In the genomic region with DNA sequence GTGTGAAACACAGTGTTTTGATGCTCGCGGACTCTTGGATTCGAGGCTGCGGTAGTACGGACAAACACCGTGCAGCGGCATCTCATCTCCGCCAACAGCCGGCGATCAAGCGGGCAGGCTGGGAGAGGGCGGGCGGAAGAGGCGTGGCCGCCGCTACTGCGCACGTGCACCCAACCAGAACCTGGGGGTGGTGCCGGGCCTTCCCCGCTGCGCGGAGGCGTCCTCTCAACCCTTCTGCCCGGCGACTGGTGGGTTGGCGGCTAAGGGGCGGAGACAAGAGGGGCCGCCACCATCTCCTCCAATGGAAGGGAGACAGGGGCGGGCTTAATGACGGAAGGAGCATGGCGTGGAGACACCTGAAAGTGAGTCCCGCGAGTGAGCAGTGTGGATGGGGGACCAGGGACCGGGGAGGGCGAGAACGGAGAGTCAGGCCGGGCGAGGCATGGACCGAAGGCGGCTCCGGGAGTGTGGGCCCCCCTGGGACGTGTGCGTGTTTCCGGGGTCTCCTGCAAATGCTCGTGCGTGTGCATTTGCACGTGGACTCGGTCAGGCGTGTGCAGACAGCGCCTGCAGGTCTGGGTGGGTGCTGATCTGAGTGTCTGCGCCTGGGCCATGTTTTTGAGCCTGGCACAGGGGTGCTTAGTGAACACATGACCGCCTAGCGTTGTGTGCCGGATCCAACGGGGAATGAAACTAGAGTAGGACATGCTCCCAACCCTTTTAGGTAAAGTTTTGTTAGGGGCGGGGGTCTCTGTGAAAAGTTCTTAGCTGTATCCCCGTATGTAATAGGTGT, we compare ENCODE assay signal across 8 cellular contexts. TPM values are rescaled to one million over a fixed set of nuclear protein-coding genes. Genes with fewer than 3 reads are reported as not detected.
DNase-seq lines count a peak whose midpoint lies in the region; ATAC-seq and TF ChIP-seq lines count a peak whose summit lies in the region.

DHODH (plus strand) TSS at position 321 of the 793 bp plus-strand sequence; CDS start at position 342, 21 bp downstream.

- H3K4me3 ChIP-seq in BJ (ENCODE audit: low read depth, low read length) (peak within 1 kb of the TSS; percentile 64), choroid plexus epithelial cell (ENCODE audit: low read depth, low read length) (peak within 1 kb of the TSS; percentile 77)

- POLR2A ChIA-PET in BJ (lab: Charles Lee), result no interaction called here

- H3K27me3 ChIP-seq in BJ (ENCODE audit: control insufficient read depth, insufficient read depth, low read length), result no peaks in the 10 kb centered on the region

- TF ChIP-seq CTCF in BJ (IDR thresholded peaks at IDR 0.05; ENCODE audit: insufficient read depth, low read depth, low read length) (no peak), choroid plexus epithelial cell (conservative IDR thresholded peaks at IDR 0.05; ENCODE audit: low read depth, low read length) (no peak)

- CTCF ChIA-PET in BJ (lab: Yijun Ruan, JAX), result no interaction called here

- peak; percentile 98 for ATAC-seq in HG03457 (IDR thresholded peaks at IDR 0.05; ENCODE audit: unreplicated experiment)

- DNase-seq in BJ (ENCODE audit: low read depth) (peak; percentile 89), GM19240 (ENCODE audit: insufficient read length, low spot score) (peak; percentile 99), NCI-H524 (lab: John Stamatoyannopoulos, UW) (peak; percentile 98 to 99), choroid plexus epithelial cell (ENCODE audit: low read depth) (peak; percentile 99), kidney glomerular epithelial cell (lab: John Stamatoyannopoulos, UW) (peak; percentile 94)
- peak; percentile 95 to 96 for DNase-seq in activated CD4-positive, alpha-beta T cell treated with anti-CD3 and anti-CD28 coated beads for 24 hours (ENCODE audit: low read depth in 2 of 2)
- DNase-seq in stimulated activated CD4-positive, alpha-beta T cell treated with anti-CD3 and anti-CD28 coated beads, Interleukin-1b, Interleukin-23, amount 100 ng/mL, for 1 hour (ENCODE audit: low read depth in 2 of 2), result peak; percentile 90

- peaks cover 2% of the 10 kb centered on the region; the same call in 1 of the 2 replicates for H3K36me3 ChIP-seq in BJ (ENCODE audit: control insufficient read depth, insufficient read depth, low read length)

RNA-seq across cellular contexts. Expression of gene DHODH, which starts in this region (rescaled TPM):
- polyA plus RNA-seq in BJ (2011; rRNA removed), result 2.7 and 3.1 TPM in 2 replicates
- 1.5 and 2.9 TPM in 2 replicates for polyA minus RNA-seq in BJ (2011; rRNA and poly(A)+ RNA removed)

Comparison
In these comparisons a context has a peak if more than half of its experiments do, and no peak if none do; other contexts are left out.
1. Peak in every context shown above with its lines: DNase-seq, ATAC-seq and H3K4me3 ChIP-seq.